ENCODE assay signal across 11 cellular contexts in genomic region chr5:124605516-124605915, GRCh38.
DNase-seq lines count a peak whose midpoint lies in the region; ATAC-seq and TF ChIP-seq lines count a peak whose summit lies in the region.
"Had no signal": no experiment of that assay in that cellular context is flagged by ENCODE, and none has a peak within 500 bp of the region (broad histone marks: within the 10 kb centered on the region; RNA-seq: fewer than 3 reads in every experiment).

No MANE protein-coding gene starts in this region.

- no peak overlapping the region for H3K27ac ChIP-seq in neural progenitor cell

- peak overlapping the region; percentile 83 for H3K27ac Mint-ChIP-seq in neural progenitor cell
- no peak overlapping the region for H3K27ac Mint-ChIP-seq in activated T-cell treated with anti-CD3 and anti-CD28 coated beads, Interleukin-2, amount 50 U/mL, for 72 hours
- H3K27ac Mint-ChIP-seq in activated CD4-positive, alpha-beta T cell treated with anti-CD3 and anti-CD28 coated beads, Interleukin-2, amount 10 ng/mL, durations not matched to agents 7 days and 5 days, result no peak overlapping the region
- H3K27ac Mint-ChIP-seq: activated CD8-positive, alpha-beta memory T cell treated with anti-CD3 and anti-CD28 coated beads, Interleukin-2, amount 10 ng/mL, durations not matched to agents 7 days and 5 days; T-cell had no signal

- no peaks in the 10 kb centered on the region for H3K9me3 ChIP-seq in neural progenitor cell (ENCODE audit: low read depth)

- peaks cover 15% of the 10 kb centered on the region for H3K9me3 Mint-ChIP-seq in neural progenitor cell
- peaks cover 0 to 9% of the 10 kb centered on the region in 2 donors for H3K9me3 Mint-ChIP-seq in activated T-cell treated with anti-CD3 and anti-CD28 coated beads, Interleukin-2, amount 50 U/mL, for 72 hours
- H3K9me3 Mint-ChIP-seq in activated CD4-positive, alpha-beta T cell treated with anti-CD3 and anti-CD28 coated beads, Interleukin-2, amount 10 ng/mL, durations not matched to agents 7 days and 5 days, result no peaks in the 10 kb centered on the region

- H3K27me3 ChIP-seq in neural progenitor cell, result no peaks in the 10 kb centered on the region

- H3K4me3 Mint-ChIP-seq in neural progenitor cell, result no peak overlapping the region
- no peak overlapping the region for H3K4me3 Mint-ChIP-seq in activated T-cell treated with anti-CD3 and anti-CD28 coated beads, Interleukin-2, amount 50 U/mL, for 72 hours
- no peak overlapping the region for H3K4me3 Mint-ChIP-seq in activated CD4-positive, alpha-beta T cell treated with anti-CD3 and anti-CD28 coated beads, Interleukin-2, amount 10 ng/mL, durations not matched to agents 7 days and 5 days
- H3K4me3 Mint-ChIP-seq: activated CD8-positive, alpha-beta memory T cell treated with anti-CD3 and anti-CD28 coated beads, Interleukin-2, amount 10 ng/mL, durations not matched to agents 7 days and 5 days; T-cell had no signal

- peak; percentile 96 for ATAC-seq in Right ventricle myocardium superior (ENCODE audit: poor library complexity)
- ATAC-seq in activated T-cell treated with anti-CD3 and anti-CD28 coated beads, Interleukin-2, amount 50 U/mL, for 72 hours (replicated peaks in 1 of 2), result no peak
- no peak for ATAC-seq in HG02588 (IDR thresholded peaks at IDR 0.05; ENCODE audit: unreplicated experiment)
- ATAC-seq: activated CD8-positive, alpha-beta memory T cell treated with anti-CD3 and anti-CD28 coated beads, Interleukin-2, amount 10 ng/mL, durations not matched to agents 7 days and 5 days; T-cell had no signal

- H4K20me1 ChIP-seq in neural progenitor cell (ENCODE audit: low read depth), result no peaks in the 10 kb centered on the region

- no peak overlapping the region for H2AFZ ChIP-seq in neural progenitor cell (replicated peaks)

- H3K79me2 ChIP-seq in neural progenitor cell (ENCODE audit: low read depth), result no peaks in the 10 kb centered on the region

- peaks cover 9% of the 10 kb centered on the region for H3F3A ChIP-seq in neural progenitor cell (ENCODE audit: low read depth)

- POLR2A ChIA-PET in activated CD4-positive, alpha-beta T cell treated with anti-CD3 and anti-CD28 coated beads, Interleukin-2, amount 10 ng/mL, durations not matched to agents 7 days and 5 days (lab: Charles Lee), result no interaction called here

- peak overlapping the region; percentile 37 for H3K4me2 ChIP-seq in neural progenitor cell

- no peak for TF ChIP-seq CTCF in fibroblast of the aortic adventitia (IDR thresholded peaks at IDR 0.05; ENCODE audit: insufficient read depth, low read length)
- no peak for TF ChIP-seq CTCF in neural progenitor cell (IDR thresholded peaks at IDR 0.05)

- no peaks in the 10 kb centered on the region for H3K27me3 Mint-ChIP-seq in neural progenitor cell (ENCODE audit: insufficient read depth, low read depth)
- peaks cover 22% of the 10 kb centered on the region for H3K27me3 Mint-ChIP-seq in activated T-cell treated with anti-CD3 and anti-CD28 coated beads, Interleukin-2, amount 50 U/mL, for 72 hours (ENCODE audit: low read depth)
- peaks cover 16% of the 10 kb centered on the region for H3K27me3 Mint-ChIP-seq in activated CD4-positive, alpha-beta T cell treated with anti-CD3 and anti-CD28 coated beads, Interleukin-2, amount 10 ng/mL, durations not matched to agents 7 days and 5 days
- H3K27me3 Mint-ChIP-seq: activated CD8-positive, alpha-beta memory T cell treated with anti-CD3 and anti-CD28 coated beads, Interleukin-2, amount 10 ng/mL, durations not matched to agents 7 days and 5 days had no signal

- H3K4me3 ChIP-seq in fibroblast of the aortic adventitia (ENCODE audit: low read depth, low read length) (no peak overlapping the region), neural progenitor cell (no peak overlapping the region)

- peaks cover 9% of the 10 kb centered on the region for H3K36me3 Mint-ChIP-seq in neural progenitor cell
- no peaks in the 10 kb centered on the region for H3K36me3 Mint-ChIP-seq in activated T-cell treated with anti-CD3 and anti-CD28 coated beads, Interleukin-2, amount 50 U/mL, for 72 hours (ENCODE audit: insufficient read depth in 2 of 2)
- no peaks in the 10 kb centered on the region for H3K36me3 Mint-ChIP-seq in activated CD4-positive, alpha-beta T cell treated with anti-CD3 and anti-CD28 coated beads, Interleukin-2, amount 10 ng/mL, durations not matched to agents 7 days and 5 days (ENCODE audit: low read depth)
- H3K36me3 Mint-ChIP-seq: activated CD8-positive, alpha-beta memory T cell treated with anti-CD3 and anti-CD28 coated beads, Interleukin-2, amount 10 ng/mL, durations not matched to agents 7 days and 5 days; T-cell had no signal

- CTCF ChIA-PET in activated CD4-positive, alpha-beta T cell treated with anti-CD3 and anti-CD28 coated beads, Interleukin-2, amount 10 ng/mL, durations not matched to agents 7 days and 5 days (lab: Charles Lee), result no interaction called here

- intact Hi-C loops in Right ventricle myocardium superior (cut with DNase I), result no loop called here
- intact Hi-C loops in cardiac septum (cut with DNase I), result loop anchor here (5.0 kb wide), 2 partner anchors 47 to 142 kb away; partner anchors contain the start of gene ZNF608

- H3K4me1 Mint-ChIP-seq in neural progenitor cell, result peaks cover 29% of the 10 kb centered on the region
- H3K4me1 Mint-ChIP-seq in activated T-cell treated with anti-CD3 and anti-CD28 coated beads, Interleukin-2, amount 50 U/mL, for 72 hours (ENCODE audit: low read depth), result no peaks in the 10 kb centered on the region
- no peaks in the 10 kb centered on the region for H3K4me1 Mint-ChIP-seq in activated CD4-positive, alpha-beta T cell treated with anti-CD3 and anti-CD28 coated beads, Interleukin-2, amount 10 ng/mL, durations not matched to agents 7 days and 5 days
- H3K4me1 Mint-ChIP-seq: activated CD8-positive, alpha-beta memory T cell treated with anti-CD3 and anti-CD28 coated beads, Interleukin-2, amount 10 ng/mL, durations not matched to agents 7 days and 5 days; T-cell had no signal

- H3K9ac ChIP-seq in neural progenitor cell, result no peak overlapping the region

- DNase-seq in Right ventricle myocardium superior (peak; percentile 51), cardiac septum (ENCODE audit: low spot score) (no peak), fibroblast of the aortic adventitia (ENCODE audit: low read depth) (peak; percentile 23), neural progenitor cell (ENCODE audit: low spot score) (peak; percentile 69), DMS114 treated with DMSO at 0.1 percent for 48 hours (lab: John Stamatoyannopoulos, UW; ENCODE audit: unreplicated experiment) (no peak)
- no peak for DNase-seq in activated T-cell treated with anti-CD3 and anti-CD28 coated beads, Interleukin-2, amount 50 U/mL, for 72 hours
- no peak for DNase-seq in activated CD4-positive, alpha-beta T cell treated with anti-CD3 and anti-CD28 coated beads, Interleukin-2, amount 10 ng/mL, durations not matched to agents 7 days and 5 days
- DNase-seq: activated CD8-positive, alpha-beta memory T cell treated with anti-CD3 and anti-CD28 coated beads, Interleukin-2, amount 10 ng/mL, durations not matched to agents 7 days and 5 days; NCI-H82; T-cell had no signal

- peaks cover 25% of the 10 kb centered on the region for H3K4me1 ChIP-seq in neural progenitor cell

- no peaks in the 10 kb centered on the region for H3K36me3 ChIP-seq in neural progenitor cell

Comparison
In these comparisons a context has a peak if more than half of its experiments do, and no peak if none do; other contexts are left out.
1. DNase-seq: peak in Right ventricle myocardium superior (single experiment), fibroblast of the aortic adventitia (single experiment) and neural progenitor cell (single experiment); none in cardiac septum (single experiment), activated T-cell treated with anti-CD3 and anti-CD28 coated beads, Interleukin-2, amount 50 U/mL, for 72 hours (0 of 2), DMS114 treated with DMSO at 0.1 percent for 48 hours (single experiment) and activated CD4-positive, alpha-beta T cell treated with anti-CD3 and anti-CD28 coated beads, Interleukin-2, amount 10 ng/mL, durations not matched to agents 7 days and 5 days (single experiment).